In the genomic region with DNA sequence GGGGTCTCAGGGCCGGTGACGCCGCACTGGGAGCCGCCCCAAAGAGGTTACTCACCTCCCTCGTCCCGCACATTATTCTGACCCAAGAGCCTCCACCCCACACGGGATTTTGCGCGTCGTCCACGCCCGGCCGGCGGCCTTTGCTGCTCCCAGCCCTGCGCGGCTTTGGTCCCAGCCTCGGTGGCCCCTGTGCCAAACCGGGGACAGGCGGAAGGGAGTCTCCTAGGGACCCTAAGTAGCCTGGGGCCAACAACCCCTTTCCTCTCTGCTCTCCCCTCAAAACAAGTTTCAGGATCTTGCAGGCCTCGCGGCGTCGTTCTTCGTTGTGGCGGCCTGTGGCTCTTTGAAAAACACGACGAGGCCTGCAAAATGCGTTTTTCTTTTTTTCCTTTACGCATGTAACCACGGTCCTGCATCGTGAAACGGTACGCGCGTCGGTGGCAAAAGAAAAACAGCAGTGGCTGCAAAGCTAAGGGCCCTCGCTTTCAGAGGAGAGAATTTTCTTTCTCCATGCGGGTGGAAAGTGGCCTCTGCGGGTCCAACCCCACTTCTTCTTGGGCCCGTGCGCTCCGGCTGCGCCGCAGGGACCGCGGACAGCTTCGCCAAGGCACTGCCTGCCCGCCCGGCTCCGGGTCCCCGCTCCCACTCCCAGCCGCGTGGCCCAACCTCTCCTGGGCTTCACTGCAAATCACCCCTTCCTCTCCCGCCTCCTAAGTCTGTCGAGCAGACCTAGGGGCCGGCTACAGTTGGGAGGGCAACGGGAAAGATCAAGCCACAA, we compare ENCODE assay signal across 9 cellular contexts. TPM values are rescaled to one million over a fixed set of nuclear protein-coding genes. Genes with fewer than 3 reads are reported as not detected.
DNase-seq lines count a peak whose midpoint lies in the region; ATAC-seq, FAIRE-seq and TF ChIP-seq lines count a peak whose summit lies in the region.
"Had no signal": no experiment of that assay in that cellular context is flagged by ENCODE, and none has a peak within 500 bp of the region (broad histone marks: within the 10 kb centered on the region; RNA-seq: fewer than 3 reads in every experiment).

No MANE protein-coding gene starts in this region.

- peaks cover 49% of the 10 kb centered on the region for H3K4me1 Mint-ChIP-seq in activated naive CD8-positive, alpha-beta T cell (ENCODE audit: low read depth)
- H3K4me1 Mint-ChIP-seq in memory B cell: peaks cover 45% of the 10 kb centered on the region

- H3K27me3 Mint-ChIP-seq in activated naive CD8-positive, alpha-beta T cell: no peaks in the 10 kb centered on the region
- H3K27me3 Mint-ChIP-seq in memory B cell: no peaks in the 10 kb centered on the region

- H3K4me3 Mint-ChIP-seq in activated naive CD8-positive, alpha-beta T cell: peak overlapping the region; percentile 80
- H3K4me3 Mint-ChIP-seq in memory B cell: peak overlapping the region; percentile 79

- H3K36me3 Mint-ChIP-seq in activated naive CD8-positive, alpha-beta T cell: peaks cover 3% of the 10 kb centered on the region
- H3K36me3 Mint-ChIP-seq in memory B cell: peaks cover 3% of the 10 kb centered on the region

- peak overlapping the region; percentile 59 for H3K27ac ChIP-seq in A673 (ENCODE audit: low read depth, low read length, poor library complexity, severe bottlenecking)

- H3K4me1 ChIP-seq in A673 (ENCODE audit: insufficient read depth, low read length, poor library complexity, severe bottlenecking): peaks cover 19% of the 10 kb centered on the region

- peak; percentile 59 for FAIRE-seq in GM19239 (lab: Jason Lieb, UNC)
- FAIRE-seq: G401.6 had no signal

- no peaks in the 10 kb centered on the region for H3K9me3 ChIP-seq in A673 (ENCODE audit: low read depth, low read length, poor library complexity, severe bottlenecking)

- CTCF ChIA-PET in A673 (lab: Charles Lee): no interaction called here

- peak overlapping the region; percentile 72 for H3K27ac Mint-ChIP-seq in activated naive CD8-positive, alpha-beta T cell
- peak overlapping the region; percentile 99 for H3K27ac Mint-ChIP-seq in memory B cell

- BruUV-seq in A673 (replicated peaks; lab: Mats Ljungman, UMichigan): no TSS peak

- POLR2A ChIA-PET in A673 (lab: Charles Lee; ENCODE audit: low non-redundant PET): interaction anchor here (0.7 kb wide), 1 partner anchor 499 kb away, joined by 3 read pairs; no protein-coding TSS in a partner anchor

- DNase-seq in A673 (ENCODE audit: low spot score): no peak
- no peak for DNase-seq in GM19239 (ENCODE audit: insufficient read length, low spot score)
- no peak for DNase-seq in memory B cell (ENCODE audit: low spot score in 2 of 2)
- no peak for DNase-seq in HuH-7 (ENCODE audit: low spot score)
- no peak for DNase-seq in dedifferentiated amniotic fluid mesenchymal stem cell (ENCODE audit: extremely low spot score)

- peak overlapping the region; percentile 71 for H3K4me3 ChIP-seq in A673 (ENCODE audit: low read depth, low read length, poor library complexity, severe bottlenecking)

- TF ChIP-seq CTCF in A673 (conservative IDR thresholded peaks at IDR 0.05; ENCODE audit: low read depth, low read length): no peak

- H3K36me3 ChIP-seq in A673 (ENCODE audit: insufficient read depth, low read length, poor library complexity, severe bottlenecking): no peaks in the 10 kb centered on the region

- H3K9me3 Mint-ChIP-seq in activated naive CD8-positive, alpha-beta T cell (ENCODE audit: low read depth): no peaks in the 10 kb centered on the region
- H3K9me3 Mint-ChIP-seq in memory B cell: no peaks in the 10 kb centered on the region

- ATAC-seq in memory B cell (ENCODE audit: low read depth) (no peak), HG03460 (IDR thresholded peaks at IDR 0.05; ENCODE audit: unreplicated experiment) (no peak), GM21737 (IDR thresholded peaks at IDR 0.05; ENCODE audit: unreplicated experiment) (no peak)

- H3K27me3 ChIP-seq in A673 (replicated peaks; ENCODE audit: insufficient read depth, low read depth, low read length, poor library complexity): no peaks in the 10 kb centered on the region

- intact Hi-C loops in A673 (cut with micrococcal nuclease; ENCODE audit: unreplicated experiment): loop anchor here (5.0 kb wide), 2 partner anchors 106 to 276 kb away; no protein-coding TSS in a partner anchor

RNA-seq across cellular contexts. Expression of gene RUNX3, which starts 0.8 kb away (rescaled TPM):
- total RNA-seq in A673 (2021): 8.6 and 10.2 TPM in 2 replicates
